Comparison of ENCODE assay signal across 11 cellular contexts in genomic region chr3:169227911-169228310, GRCh38.
DNase-seq lines count a peak whose midpoint lies in the region; ATAC-seq and TF ChIP-seq lines count a peak whose summit lies in the region.
"Had no signal": no experiment of that assay in that cellular context is flagged by ENCODE, and none has a peak within 500 bp of the region (broad histone marks: within the 10 kb centered on the region; RNA-seq: fewer than 3 reads in every experiment).

No MANE protein-coding gene starts in this region.

- peaks cover 0 to 19% of the 10 kb centered on the region in 2 donors for H3K4me1 ChIP-seq in right atrium auricular region
- H3K4me1 ChIP-seq in ascending aorta = peaks cover 3 to 29% of the 10 kb centered on the region in 2 donors
- peaks cover 12% of the 10 kb centered on the region for H3K4me1 ChIP-seq in vagina
- H3K4me1 ChIP-seq: BLaER1 had no signal

- intact Hi-C loops in Right ventricle myocardium superior (cut with DNase I) (no loop called here), ascending aorta (cut with DNase I) (loop anchor here (5.0 kb wide), 1 partner anchor 64 kb away; no protein-coding TSS in a partner anchor), vagina (cut with DNase I) (no loop called here)

- no peaks in the 10 kb centered on the region for H3K9me3 ChIP-seq in right atrium auricular region
- H3K9me3 ChIP-seq in ascending aorta = no peaks in the 10 kb centered on the region
- no peaks in the 10 kb centered on the region for H3K9me3 ChIP-seq in vagina
- H3K9me3 ChIP-seq: BLaER1 had no signal

- H3K27ac ChIP-seq in right atrium auricular region (peak overlapping the region in 1 of 2 donors; percentile 56), ascending aorta (peak overlapping the region; percentile 42 to 60), vagina (no peak overlapping the region)
- H3K27ac ChIP-seq: BLaER1, cardiac muscle cell had no signal

- ATAC-seq in Right ventricle myocardium superior (ENCODE audit: poor library complexity) = peak; percentile 67
- peak; percentile 81 for ATAC-seq in HG03175 (IDR thresholded peaks at IDR 0.05; ENCODE audit: unreplicated experiment)

- H3K4me3 ChIP-seq in right atrium auricular region (no peak overlapping the region), ascending aorta (peak overlapping the region in 1 of 2 donors; percentile 30), vagina (no peak overlapping the region)
- H3K4me3 ChIP-seq: BLaER1, cardiac muscle cell had no signal

- TF ChIP-seq CTCF in right atrium auricular region (IDR thresholded peaks at IDR 0.05) (no peak), ascending aorta (IDR thresholded peaks at IDR 0.05) (no peak), vagina (IDR thresholded peaks at IDR 0.05) (no peak)

- no peak for TF ChIP-seq POLR2A in vagina (IDR thresholded peaks at IDR 0.05)

- H3K27me3 ChIP-seq in right atrium auricular region = no peaks in the 10 kb centered on the region
- H3K27me3 ChIP-seq in ascending aorta = no peaks in the 10 kb centered on the region
- no peaks in the 10 kb centered on the region for H3K27me3 ChIP-seq in vagina
- H3K27me3 ChIP-seq: BLaER1, cardiac muscle cell had no signal

- DNase-seq in Right ventricle myocardium superior = no peak
- no peak for DNase-seq in right atrium auricular region (ENCODE audit: low spot score)
- DNase-seq in ascending aorta (ENCODE audit: low spot score in 2 of 2) = no peak
- DNase-seq in NCI-H1930 (lab: John Stamatoyannopoulos, UW) = no peak
- DNase-seq in mesenteric fat pad (ENCODE audit: low spot score) = no peak
- no peak for DNase-seq in vagina (ENCODE audit: extremely low spot score in 2 of 2)
- DNase-seq in kidney tubule cell (ENCODE audit: low spot score) = no peak
- DNase-seq: NK-92 treated with Interleukin-12 subunit alpha and Interleukin-12 subunit beta, amount 100 ng/mL, for 24 hours had no signal

- H3K36me3 ChIP-seq in right atrium auricular region (no peaks in the 10 kb centered on the region), ascending aorta (no peaks in the 10 kb centered on the region), vagina (no peaks in the 10 kb centered on the region)
- H3K36me3 ChIP-seq: BLaER1, cardiac muscle cell had no signal
